ENCODE assay signal across 8 cellular contexts in the genomic region with DNA sequence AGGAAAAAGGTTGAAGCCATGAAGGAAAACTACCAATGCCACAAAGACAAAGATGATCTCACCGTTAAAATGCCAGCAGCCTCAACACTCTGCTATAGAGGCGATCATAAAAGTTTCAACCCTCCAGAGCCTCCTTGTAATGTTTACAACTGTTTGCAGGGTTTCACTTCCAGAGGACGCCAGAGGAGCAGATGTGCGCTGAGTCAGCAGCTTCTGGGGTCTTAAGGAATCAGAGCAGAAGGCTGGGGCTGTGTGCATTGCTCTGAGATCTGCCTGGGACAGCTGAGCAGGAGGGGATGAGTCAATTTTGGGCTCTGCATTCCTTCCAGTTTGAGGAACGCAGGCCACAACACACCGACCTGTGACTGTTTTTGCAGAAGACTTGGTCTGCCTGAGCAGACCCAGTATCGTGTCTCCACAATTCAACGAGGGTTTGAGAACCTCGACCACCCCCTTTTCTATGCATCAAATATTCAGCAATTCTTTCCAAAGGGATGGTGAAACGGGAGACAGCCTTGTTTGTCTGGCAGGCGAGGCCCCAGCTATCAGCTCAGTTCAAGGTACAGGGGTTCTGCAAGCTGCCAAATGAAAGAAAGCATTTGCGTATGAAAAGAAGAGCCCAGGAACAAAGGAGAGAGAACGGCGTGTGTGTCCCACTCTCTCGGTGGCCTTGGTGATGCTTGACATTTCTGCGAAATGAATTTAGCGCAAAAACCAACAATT.
DNase-seq lines count a peak whose midpoint lies in the region; ATAC-seq and TF ChIP-seq lines count a peak whose summit lies in the region.
"Had no signal": no experiment of that assay in that cellular context is flagged by ENCODE, and none has a peak within 500 bp of the region (broad histone marks: within the 10 kb centered on the region; RNA-seq: fewer than 3 reads in every experiment).

No MANE protein-coding gene starts in this region.

- H3K9ac ChIP-seq in smooth muscle cell (ENCODE audit: low read depth) = peak overlapping the region; percentile 80

- peaks cover 7% of the 10 kb centered on the region for H3F3A ChIP-seq in smooth muscle cell (ENCODE audit: low read depth)

- H4K20me1 ChIP-seq in smooth muscle cell (ENCODE audit: low read depth) = no peaks in the 10 kb centered on the region

- H3K4me2 ChIP-seq in smooth muscle cell = peak overlapping the region; percentile 77

- no peak overlapping the region for H3K4me3 ChIP-seq in smooth muscle cell

- no peaks in the 10 kb centered on the region for H3K36me3 ChIP-seq in smooth muscle cell (ENCODE audit: low read depth)

- 14% methylated on average over 17 of the region's 17 CpGs for WGBS in smooth muscle cell (ENCODE audit: low lambda C conversion rate)

- H3K4me1 ChIP-seq in foreskin keratinocyte (no peaks in the 10 kb centered on the region), smooth muscle cell (ENCODE audit: low read depth) (peaks cover 11% of the 10 kb centered on the region)

- H3K79me2 ChIP-seq in smooth muscle cell (ENCODE audit: low read depth) = no peaks in the 10 kb centered on the region

- ATAC-seq in GM21723 (IDR thresholded peaks at IDR 0.05; ENCODE audit: unreplicated experiment) = peak; percentile 70
- ATAC-seq in foreskin keratinocyte = peak; percentile 21
- no peak for ATAC-seq in HG03139 (IDR thresholded peaks at IDR 0.05; ENCODE audit: unreplicated experiment)

- no peaks in the 10 kb centered on the region for H3K9me3 ChIP-seq in smooth muscle cell (replicated peaks; ENCODE audit: low read depth)

- H3K27ac ChIP-seq in foreskin keratinocyte = no peak overlapping the region
- peak overlapping the region; percentile 96 for H3K27ac ChIP-seq in smooth muscle cell (ENCODE audit: low read depth)

- H2AFZ ChIP-seq in smooth muscle cell (ENCODE audit: low read depth) = no peak overlapping the region

- peak; percentile 88 for DNase-seq in NCI-H2171 (lab: John Stamatoyannopoulos, UW)
- no peak for DNase-seq in foreskin keratinocyte
- peak; percentile 36 for DNase-seq in smooth muscle cell (lab: John Stamatoyannopoulos, UW; ENCODE audit: unreplicated experiment)
- no peak for DNase-seq in SHP77 (lab: John Stamatoyannopoulos, UW)
- no peak for DNase-seq in activated CD4-positive, CD25-positive, alpha-beta regulatory T cell (lab: John Stamatoyannopoulos, UW)
- DNase-seq: NCI-H2029 had no signal

- TF ChIP-seq CTCF in foreskin keratinocyte (conservative IDR thresholded peaks at IDR 0.05) = no peak
- no peak for TF ChIP-seq CTCF in smooth muscle cell (IDR thresholded peaks at IDR 0.05; ENCODE audit: borderline replicate concordance, insufficient read depth, poor library complexity, severe bottlenecking)

- H3K27me3 ChIP-seq in foreskin keratinocyte (no peaks in the 10 kb centered on the region), smooth muscle cell (ENCODE audit: low read depth) (no peaks in the 10 kb centered on the region)

Comparison
In these comparisons a context has a peak if more than half of its experiments do, and no peak if none do; other contexts are left out.
1. DNase-seq: peak in NCI-H2171 (single experiment) and smooth muscle cell (single experiment); none in foreskin keratinocyte (0 of 2), SHP77 (0 of 2) and activated CD4-positive, CD25-positive, alpha-beta regulatory T cell (0 of 4).